ENCODE assay signal across 11 cellular contexts in genomic region chr14:67172056-67172455, GRCh38. TPM values are rescaled to one million over a fixed set of nuclear protein-coding genes. Genes with fewer than 3 reads are reported as not detected.
"Had no signal": no experiment of that assay in that cellular context is flagged by ENCODE, and none has a peak within 500 bp of the region (broad histone marks: within the 10 kb centered on the region; RNA-seq: fewer than 3 reads in every experiment).

No MANE protein-coding gene starts in this region.

- H3K9ac ChIP-seq: GM23248 had no signal

- H3K36me3 ChIP-seq: HAP-1 had no signal

- H3K4me1 Mint-ChIP-seq: IgD-negative memory B cell had no signal

- H3K27me3 Mint-ChIP-seq: IgD-negative memory B cell had no signal

- H3K4me3 ChIP-seq: GM23248, HAP-1 had no signal

- H3K27ac Mint-ChIP-seq: HFFc6, IgD-negative memory B cell had no signal

- ATAC-seq: HCT116, HepG2 had no signal

- H3K4me3 Mint-ChIP-seq: HFFc6, IgD-negative memory B cell had no signal

- FAIRE-seq: HepG2 had no signal

- H3K27ac ChIP-seq: GM23248, HL-60 had no signal

- DNase-seq: GM23248, GOT3, H7, HFFc6 had no signal

- H2AFZ ChIP-seq: GM23248 had no signal

RNA-seq across cellular contexts. Expression of gene GARIN2, which starts 17.2 kb away (rescaled TPM):
- total RNA-seq: GM23248, H4, H7, HT1080 had no signal
- polyA plus RNA-seq: GM23248, HepG2, IgD-negative memory B cell had no signal
